1 cellular context compared by ENCODE assay signal in the genomic region with DNA sequence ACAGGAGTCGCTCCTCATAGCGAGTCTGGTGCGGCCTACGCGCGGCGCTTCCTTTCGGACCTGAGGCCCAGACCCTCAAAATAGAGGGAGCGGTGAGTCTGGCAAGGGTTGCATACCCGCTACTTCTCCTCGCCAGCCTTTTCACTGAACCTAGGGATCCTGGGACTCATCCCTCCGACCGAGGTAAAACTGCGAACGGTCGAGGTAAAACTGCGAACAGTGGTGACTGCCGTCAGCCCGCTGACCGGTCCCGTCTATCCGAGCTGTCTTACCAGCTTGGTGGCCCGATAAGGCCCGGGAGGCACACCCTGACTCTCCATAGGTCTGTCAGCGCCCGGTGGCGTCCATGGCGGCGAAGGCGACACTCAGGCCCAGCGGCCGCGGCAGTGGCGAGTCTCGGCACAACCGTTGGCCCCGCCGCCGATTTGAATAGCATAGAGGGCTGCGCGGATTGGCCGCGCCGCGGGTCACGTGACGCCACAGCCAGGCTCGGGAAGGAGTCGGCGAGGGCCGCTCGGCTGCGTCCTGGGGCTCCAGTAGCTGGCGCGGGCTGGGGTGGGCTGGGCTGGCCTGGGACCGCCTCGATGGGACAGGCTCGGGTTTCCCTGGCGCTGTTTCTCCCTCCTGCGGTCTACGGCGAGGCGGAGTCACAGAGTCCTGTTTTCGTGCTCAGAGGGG.
TF ChIP-seq lines count a peak whose summit lies in the region.

A gene with protein sequence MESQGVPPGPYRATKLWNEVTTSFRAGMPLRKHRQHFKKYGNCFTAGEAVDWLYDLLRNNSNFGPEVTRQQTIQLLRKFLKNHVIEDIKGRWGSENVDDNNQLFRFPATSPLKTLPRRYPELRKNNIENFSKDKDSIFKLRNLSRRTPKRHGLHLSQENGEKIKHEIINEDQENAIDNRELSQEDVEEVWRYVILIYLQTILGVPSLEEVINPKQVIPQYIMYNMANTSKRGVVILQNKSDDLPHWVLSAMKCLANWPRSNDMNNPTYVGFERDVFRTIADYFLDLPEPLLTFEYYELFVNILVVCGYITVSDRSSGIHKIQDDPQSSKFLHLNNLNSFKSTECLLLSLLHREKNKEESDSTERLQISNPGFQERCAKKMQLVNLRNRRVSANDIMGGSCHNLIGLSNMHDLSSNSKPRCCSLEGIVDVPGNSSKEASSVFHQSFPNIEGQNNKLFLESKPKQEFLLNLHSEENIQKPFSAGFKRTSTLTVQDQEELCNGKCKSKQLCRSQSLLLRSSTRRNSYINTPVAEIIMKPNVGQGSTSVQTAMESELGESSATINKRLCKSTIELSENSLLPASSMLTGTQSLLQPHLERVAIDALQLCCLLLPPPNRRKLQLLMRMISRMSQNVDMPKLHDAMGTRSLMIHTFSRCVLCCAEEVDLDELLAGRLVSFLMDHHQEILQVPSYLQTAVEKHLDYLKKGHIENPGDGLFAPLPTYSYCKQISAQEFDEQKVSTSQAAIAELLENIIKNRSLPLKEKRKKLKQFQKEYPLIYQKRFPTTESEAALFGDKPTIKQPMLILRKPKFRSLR (minus strand): TSS at position 403 of the 678 bp plus-strand sequence. CDS start 83 bp downstream, at position 320.

TF ChIP-seq in K562, 482 proteins besides CTCF, POLR2A, EP300 and RAD21 (continued from another document and continues in another):
- TF ChIP-seq ERF (CRISPR knock-in tag; IDR thresholded peaks at IDR 0.05) (no peak), ETV1 (tag; conservative IDR thresholded peaks at IDR 0.05; ENCODE audit: low read depth) (no peak), SMARCA4 (IDR thresholded peaks at IDR 0.05) (peak; percentile 13; the same call in 1 of the 2 replicates), L3MBTL2 (IDR thresholded peaks at IDR 0.05) (peak; percentile 83), NFYB (IDR thresholded peaks at IDR 0.05; ENCODE audit: extremely low read depth, insufficient read length) (no peak), GABPB2 (CRISPR knock-in tag; conservative IDR thresholded peaks at IDR 0.05) (no peak), KLF6 (CRISPR knock-in tag; IDR thresholded peaks at IDR 0.05; ENCODE audit: borderline replicate concordance) (no peak), ZFP1 (CRISPR knock-in tag; IDR thresholded peaks at IDR 0.05) (no peak), HDAC8 (tag; IDR thresholded peaks at IDR 0.05) (no peak; the same call in 1 of the 2 replicates), POLR2H (tag; IDR thresholded peaks at IDR 0.05; ENCODE audit: low read depth) (peak; percentile 50), TAF1 (IDR thresholded peaks at IDR 0.05; ENCODE audit: control insufficient read depth, extremely low read depth, insufficient read depth, low read length, severe bottlenecking) (peak; percentile 70), ZNF780A (CRISPR knock-in tag; IDR thresholded peaks at IDR 0.05) (no peak), RBFOX2 (IDR thresholded peaks at IDR 0.05; ENCODE audit: low read depth, low read length) (peak; percentile 99), NFIC (IDR thresholded peaks at IDR 0.05) (0 out of 2 replicates have a peak, but pooled peaks have one; percentile 16), DDX20 (tag; IDR thresholded peaks at IDR 0.05; ENCODE audit: low read depth) (no peak), CXXC5 (CRISPR knock-in tag; IDR thresholded peaks at IDR 0.05) (peak; percentile 97), MAFF (IDR thresholded peaks at IDR 0.05; ENCODE audit: low read length) (no peak), PHF8 (IDR thresholded peaks at IDR 0.05; ENCODE audit: borderline replicate concordance, low read length) (peak; percentile 88), ZNF589 (CRISPR knock-in tag; IDR thresholded peaks at IDR 0.05; ENCODE audit: low read depth) (no peak), TBL1XR1 (IDR thresholded peaks at IDR 0.05; ENCODE audit: low read length in 2 of 2) (no peak), ZNF431 (CRISPR knock-in tag; IDR thresholded peaks at IDR 0.05) (peak; percentile 81; the same call in 1 of the 2 replicates), NCOA6 (IDR thresholded peaks at IDR 0.05) (peak; percentile 56; the same call in 1 of the 2 replicates), ZNF133 (CRISPR knock-in tag; IDR thresholded peaks at IDR 0.05) (no peak), MIER1 (IDR thresholded peaks at IDR 0.05; ENCODE audit: low read depth) (no peak; the same call in 1 of the 2 replicates), BACH1 (tag; IDR thresholded peaks at IDR 0.05) (no peak), HDAC3 (IDR thresholded peaks at IDR 0.05; ENCODE audit: borderline replicate concordance, partially characterized antibody) (no peak), BMI1 (IDR thresholded peaks at IDR 0.05; ENCODE audit: low read length) (no peak), CTBP1 (IDR thresholded peaks at IDR 0.05; ENCODE audit: borderline replicate concordance) (peak; percentile 67; the same call in 1 of the 2 replicates)
- TF ChIP-seq, protein P1, sequence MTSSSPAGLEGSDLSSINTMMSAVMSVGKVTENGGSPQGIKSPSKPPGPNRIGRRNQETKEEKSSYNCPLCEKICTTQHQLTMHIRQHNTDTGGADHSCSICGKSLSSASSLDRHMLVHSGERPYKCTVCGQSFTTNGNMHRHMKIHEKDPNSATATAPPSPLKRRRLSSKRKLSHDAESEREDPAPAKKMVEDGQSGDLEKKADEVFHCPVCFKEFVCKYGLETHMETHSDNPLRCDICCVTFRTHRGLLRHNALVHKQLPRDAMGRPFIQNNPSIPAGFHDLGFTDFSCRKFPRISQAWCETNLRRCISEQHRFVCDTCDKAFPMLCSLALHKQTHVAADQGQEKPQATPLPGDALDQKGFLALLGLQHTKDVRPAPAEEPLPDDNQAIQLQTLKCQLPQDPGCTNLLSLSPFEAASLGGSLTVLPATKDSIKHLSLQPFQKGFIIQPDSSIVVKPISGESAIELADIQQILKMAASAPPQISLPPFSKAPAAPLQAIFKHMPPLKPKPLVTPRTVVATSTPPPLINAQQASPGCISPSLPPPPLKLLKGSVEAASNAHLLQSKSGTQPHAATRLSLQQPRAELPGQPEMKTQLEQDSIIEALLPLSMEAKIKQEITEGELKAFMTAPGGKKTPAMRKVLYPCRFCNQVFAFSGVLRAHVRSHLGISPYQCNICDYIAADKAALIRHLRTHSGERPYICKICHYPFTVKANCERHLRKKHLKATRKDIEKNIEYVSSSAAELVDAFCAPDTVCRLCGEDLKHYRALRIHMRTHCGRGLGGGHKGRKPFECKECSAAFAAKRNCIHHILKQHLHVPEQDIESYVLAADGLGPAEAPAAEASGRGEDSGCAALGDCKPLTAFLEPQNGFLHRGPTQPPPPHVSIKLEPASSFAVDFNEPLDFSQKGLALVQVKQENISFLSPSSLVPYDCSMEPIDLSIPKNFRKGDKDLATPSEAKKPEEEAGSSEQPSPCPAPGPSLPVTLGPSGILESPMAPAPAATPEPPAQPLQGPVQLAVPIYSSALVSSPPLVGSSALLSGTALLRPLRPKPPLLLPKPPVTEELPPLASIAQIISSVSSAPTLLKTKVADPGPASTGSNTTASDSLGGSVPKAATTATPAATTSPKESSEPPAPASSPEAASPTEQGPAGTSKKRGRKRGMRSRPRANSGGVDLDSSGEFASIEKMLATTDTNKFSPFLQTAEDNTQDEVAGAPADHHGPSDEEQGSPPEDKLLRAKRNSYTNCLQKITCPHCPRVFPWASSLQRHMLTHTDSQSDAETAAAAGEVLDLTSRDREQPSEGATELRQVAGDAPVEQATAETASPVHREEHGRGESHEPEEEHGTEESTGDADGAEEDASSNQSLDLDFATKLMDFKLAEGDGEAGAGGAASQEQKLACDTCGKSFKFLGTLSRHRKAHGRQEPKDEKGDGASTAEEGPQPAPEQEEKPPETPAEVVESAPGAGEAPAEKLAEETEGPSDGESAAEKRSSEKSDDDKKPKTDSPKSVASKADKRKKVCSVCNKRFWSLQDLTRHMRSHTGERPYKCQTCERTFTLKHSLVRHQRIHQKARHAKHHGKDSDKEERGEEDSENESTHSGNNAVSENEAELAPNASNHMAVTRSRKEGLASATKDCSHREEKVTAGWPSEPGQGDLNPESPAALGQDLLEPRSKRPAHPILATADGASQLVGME (CRISPR knock-in tag; IDR thresholded peaks at IDR 0.05): 0 out of 2 replicates have a peak, but pooled peaks have one; percentile 18
- TF ChIP-seq, protein P2, sequence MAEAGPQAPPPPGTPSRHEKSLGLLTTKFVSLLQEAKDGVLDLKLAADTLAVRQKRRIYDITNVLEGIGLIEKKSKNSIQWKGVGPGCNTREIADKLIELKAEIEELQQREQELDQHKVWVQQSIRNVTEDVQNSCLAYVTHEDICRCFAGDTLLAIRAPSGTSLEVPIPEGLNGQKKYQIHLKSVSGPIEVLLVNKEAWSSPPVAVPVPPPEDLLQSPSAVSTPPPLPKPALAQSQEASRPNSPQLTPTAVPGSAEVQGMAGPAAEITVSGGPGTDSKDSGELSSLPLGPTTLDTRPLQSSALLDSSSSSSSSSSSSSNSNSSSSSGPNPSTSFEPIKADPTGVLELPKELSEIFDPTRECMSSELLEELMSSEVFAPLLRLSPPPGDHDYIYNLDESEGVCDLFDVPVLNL (CRISPR knock-in tag; IDR thresholded peaks at IDR 0.05; ENCODE audit: low read depth): peak; percentile 98
- TF ChIP-seq, protein P3, sequence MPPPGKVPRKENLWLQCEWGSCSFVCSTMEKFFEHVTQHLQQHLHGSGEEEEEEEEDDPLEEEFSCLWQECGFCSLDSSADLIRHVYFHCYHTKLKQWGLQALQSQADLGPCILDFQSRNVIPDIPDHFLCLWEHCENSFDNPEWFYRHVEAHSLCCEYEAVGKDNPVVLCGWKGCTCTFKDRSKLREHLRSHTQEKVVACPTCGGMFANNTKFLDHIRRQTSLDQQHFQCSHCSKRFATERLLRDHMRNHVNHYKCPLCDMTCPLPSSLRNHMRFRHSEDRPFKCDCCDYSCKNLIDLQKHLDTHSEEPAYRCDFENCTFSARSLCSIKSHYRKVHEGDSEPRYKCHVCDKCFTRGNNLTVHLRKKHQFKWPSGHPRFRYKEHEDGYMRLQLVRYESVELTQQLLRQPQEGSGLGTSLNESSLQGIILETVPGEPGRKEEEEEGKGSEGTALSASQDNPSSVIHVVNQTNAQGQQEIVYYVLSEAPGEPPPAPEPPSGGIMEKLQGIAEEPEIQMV (tag; conservative IDR thresholded peaks at IDR 0.05; ENCODE audit: low read depth): no peak
- TF ChIP-seq, protein P4, sequence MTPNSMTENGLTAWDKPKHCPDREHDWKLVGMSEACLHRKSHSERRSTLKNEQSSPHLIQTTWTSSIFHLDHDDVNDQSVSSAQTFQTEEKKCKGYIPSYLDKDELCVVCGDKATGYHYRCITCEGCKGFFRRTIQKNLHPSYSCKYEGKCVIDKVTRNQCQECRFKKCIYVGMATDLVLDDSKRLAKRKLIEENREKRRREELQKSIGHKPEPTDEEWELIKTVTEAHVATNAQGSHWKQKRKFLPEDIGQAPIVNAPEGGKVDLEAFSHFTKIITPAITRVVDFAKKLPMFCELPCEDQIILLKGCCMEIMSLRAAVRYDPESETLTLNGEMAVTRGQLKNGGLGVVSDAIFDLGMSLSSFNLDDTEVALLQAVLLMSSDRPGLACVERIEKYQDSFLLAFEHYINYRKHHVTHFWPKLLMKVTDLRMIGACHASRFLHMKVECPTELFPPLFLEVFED (CRISPR knock-in tag; conservative IDR thresholded peaks at IDR 0.05): no peak
- TF ChIP-seq, protein P5, sequence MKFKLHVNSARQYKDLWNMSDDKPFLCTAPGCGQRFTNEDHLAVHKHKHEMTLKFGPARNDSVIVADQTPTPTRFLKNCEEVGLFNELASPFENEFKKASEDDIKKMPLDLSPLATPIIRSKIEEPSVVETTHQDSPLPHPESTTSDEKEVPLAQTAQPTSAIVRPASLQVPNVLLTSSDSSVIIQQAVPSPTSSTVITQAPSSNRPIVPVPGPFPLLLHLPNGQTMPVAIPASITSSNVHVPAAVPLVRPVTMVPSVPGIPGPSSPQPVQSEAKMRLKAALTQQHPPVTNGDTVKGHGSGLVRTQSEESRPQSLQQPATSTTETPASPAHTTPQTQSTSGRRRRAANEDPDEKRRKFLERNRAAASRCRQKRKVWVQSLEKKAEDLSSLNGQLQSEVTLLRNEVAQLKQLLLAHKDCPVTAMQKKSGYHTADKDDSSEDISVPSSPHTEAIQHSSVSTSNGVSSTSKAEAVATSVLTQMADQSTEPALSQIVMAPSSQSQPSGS (CRISPR knock-in tag; IDR thresholded peaks at IDR 0.05): no peak
- TF ChIP-seq, protein P6, sequence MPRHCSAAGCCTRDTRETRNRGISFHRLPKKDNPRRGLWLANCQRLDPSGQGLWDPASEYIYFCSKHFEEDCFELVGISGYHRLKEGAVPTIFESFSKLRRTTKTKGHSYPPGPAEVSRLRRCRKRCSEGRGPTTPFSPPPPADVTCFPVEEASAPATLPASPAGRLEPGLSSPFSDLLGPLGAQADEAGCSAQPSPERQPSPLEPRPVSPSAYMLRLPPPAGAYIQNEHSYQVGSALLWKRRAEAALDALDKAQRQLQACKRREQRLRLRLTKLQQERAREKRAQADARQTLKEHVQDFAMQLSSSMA (CRISPR knock-in tag; IDR thresholded peaks at IDR 0.05): no peak
- TF ChIP-seq, protein P7, sequence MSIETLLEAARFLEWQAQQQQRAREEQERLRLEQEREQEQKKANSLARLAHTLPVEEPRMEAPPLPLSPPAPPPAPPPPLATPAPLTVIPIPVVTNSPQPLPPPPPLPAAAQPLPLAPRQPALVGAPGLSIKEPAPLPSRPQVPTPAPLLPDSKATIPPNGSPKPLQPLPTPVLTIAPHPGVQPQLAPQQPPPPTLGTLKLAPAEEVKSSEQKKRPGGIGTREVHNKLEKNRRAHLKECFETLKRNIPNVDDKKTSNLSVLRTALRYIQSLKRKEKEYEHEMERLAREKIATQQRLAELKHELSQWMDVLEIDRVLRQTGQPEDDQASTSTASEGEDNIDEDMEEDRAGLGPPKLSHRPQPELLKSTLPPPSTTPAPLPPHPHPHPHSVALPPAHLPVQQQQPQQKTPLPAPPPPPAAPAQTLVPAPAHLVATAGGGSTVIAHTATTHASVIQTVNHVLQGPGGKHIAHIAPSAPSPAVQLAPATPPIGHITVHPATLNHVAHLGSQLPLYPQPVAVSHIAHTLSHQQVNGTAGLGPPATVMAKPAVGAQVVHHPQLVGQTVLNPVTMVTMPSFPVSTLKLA (conservative IDR thresholded peaks at IDR 0.05): peak; percentile 58 to 84
- TF ChIP-seq, protein P8, sequence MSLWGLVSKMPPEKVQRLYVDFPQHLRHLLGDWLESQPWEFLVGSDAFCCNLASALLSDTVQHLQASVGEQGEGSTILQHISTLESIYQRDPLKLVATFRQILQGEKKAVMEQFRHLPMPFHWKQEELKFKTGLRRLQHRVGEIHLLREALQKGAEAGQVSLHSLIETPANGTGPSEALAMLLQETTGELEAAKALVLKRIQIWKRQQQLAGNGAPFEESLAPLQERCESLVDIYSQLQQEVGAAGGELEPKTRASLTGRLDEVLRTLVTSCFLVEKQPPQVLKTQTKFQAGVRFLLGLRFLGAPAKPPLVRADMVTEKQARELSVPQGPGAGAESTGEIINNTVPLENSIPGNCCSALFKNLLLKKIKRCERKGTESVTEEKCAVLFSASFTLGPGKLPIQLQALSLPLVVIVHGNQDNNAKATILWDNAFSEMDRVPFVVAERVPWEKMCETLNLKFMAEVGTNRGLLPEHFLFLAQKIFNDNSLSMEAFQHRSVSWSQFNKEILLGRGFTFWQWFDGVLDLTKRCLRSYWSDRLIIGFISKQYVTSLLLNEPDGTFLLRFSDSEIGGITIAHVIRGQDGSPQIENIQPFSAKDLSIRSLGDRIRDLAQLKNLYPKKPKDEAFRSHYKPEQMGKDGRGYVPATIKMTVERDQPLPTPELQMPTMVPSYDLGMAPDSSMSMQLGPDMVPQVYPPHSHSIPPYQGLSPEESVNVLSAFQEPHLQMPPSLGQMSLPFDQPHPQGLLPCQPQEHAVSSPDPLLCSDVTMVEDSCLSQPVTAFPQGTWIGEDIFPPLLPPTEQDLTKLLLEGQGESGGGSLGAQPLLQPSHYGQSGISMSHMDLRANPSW (CRISPR knock-in tag; IDR thresholded peaks at IDR 0.05): 0 out of 2 replicates have a peak, but pooled peaks have one; percentile 64
